ENCODE assay signal across 8 cellular contexts in genomic region chr12:7019043-7019569, GRCh38. TPM values are rescaled to one million over a fixed set of nuclear protein-coding genes. Genes with fewer than 3 reads are reported as not detected.
A peak's percentile ranks its signal among the peaks of the same experiment; 100 is the strongest.
DNase-seq lines count a peak whose midpoint lies in the region; ATAC-seq, FAIRE-seq and TF ChIP-seq lines count a peak whose summit lies in the region.

No MANE protein-coding gene starts in this region.

- peak overlapping the region in 1 of 3 donors; percentile 95 for H3K4me3 ChIP-seq in thyroid gland (replicated peaks in 1 of 3)

- H3K4me1 ChIP-seq in thyroid gland = peaks cover 16 to 29% of the 10 kb centered on the region in 2 donors

- ATAC-seq in activated T-cell treated with anti-CD3 and anti-CD28 coated beads, Interleukin-2, amount 50 U/mL, for 72 hours (replicated peaks in 1 of 2) = no peak
- no peak for ATAC-seq in activated CD8-positive, alpha-beta T cell treated with anti-CD3 and anti-CD28 coated beads for 36 hours

- peak overlapping the region; percentile 84 to 89 for H3K4me3 Mint-ChIP-seq in activated T-cell treated with anti-CD3 and anti-CD28 coated beads, Interleukin-2, amount 50 U/mL, for 72 hours
- peak overlapping the region; percentile 96 for H3K4me3 Mint-ChIP-seq in activated CD8-positive, alpha-beta T cell treated with anti-CD3 and anti-CD28 coated beads for 36 hours

- H3K27me3 Mint-ChIP-seq in activated T-cell treated with anti-CD3 and anti-CD28 coated beads, Interleukin-2, amount 50 U/mL, for 72 hours (ENCODE audit: low read depth) = no peaks in the 10 kb centered on the region
- H3K27me3 Mint-ChIP-seq in activated CD8-positive, alpha-beta T cell treated with anti-CD3 and anti-CD28 coated beads for 36 hours = no peaks in the 10 kb centered on the region

- peaks cover 2% of the 10 kb centered on the region in 2 donors for H3K36me3 Mint-ChIP-seq in activated T-cell treated with anti-CD3 and anti-CD28 coated beads, Interleukin-2, amount 50 U/mL, for 72 hours (ENCODE audit: insufficient read depth in 2 of 2)
- no peaks in the 10 kb centered on the region for H3K36me3 Mint-ChIP-seq in activated CD8-positive, alpha-beta T cell treated with anti-CD3 and anti-CD28 coated beads for 36 hours (ENCODE audit: low read depth)

- no peaks in the 10 kb centered on the region for H3K9me3 ChIP-seq in thyroid gland

- no peaks in the 10 kb centered on the region for H3K9me3 Mint-ChIP-seq in activated T-cell treated with anti-CD3 and anti-CD28 coated beads, Interleukin-2, amount 50 U/mL, for 72 hours
- no peaks in the 10 kb centered on the region for H3K9me3 Mint-ChIP-seq in activated CD8-positive, alpha-beta T cell treated with anti-CD3 and anti-CD28 coated beads for 36 hours

- peak overlapping the region; percentile 36 to 95 (median 86) for H3K27ac ChIP-seq in thyroid gland

- peaks cover 38% of the 10 kb centered on the region for H3K4me1 Mint-ChIP-seq in activated T-cell treated with anti-CD3 and anti-CD28 coated beads, Interleukin-2, amount 50 U/mL, for 72 hours (ENCODE audit: low read depth)
- peaks cover 28% of the 10 kb centered on the region for H3K4me1 Mint-ChIP-seq in activated CD8-positive, alpha-beta T cell treated with anti-CD3 and anti-CD28 coated beads for 36 hours (ENCODE audit: low read depth)

- peak; percentile 46 for TF ChIP-seq CTCF in activated CD8-positive, alpha-beta T cell treated with anti-CD3 and anti-CD28 coated beads for 36 hours (IDR thresholded peaks at IDR 0.05)
- no peak for TF ChIP-seq CTCF in thyroid gland (IDR thresholded peaks at IDR 0.05)

- CTCF ChIA-PET in activated CD8-positive, alpha-beta T cell treated with anti-CD3 and anti-CD28 coated beads for 36 hours (lab: Charles Lee) = interaction anchor here (0.8 to 2.8 kb wide), 10 partner anchors 15 to 127 kb away, joined by 3 to 18 read pairs (median 4); partner anchors contain the start of genes C12orf57, C1RL and RNU7-1

- FAIRE-seq in islet of Langerhans (lab: Jason Lieb, UNC) = peak; percentile 56

- no peaks in the 10 kb centered on the region for H3K36me3 ChIP-seq in thyroid gland

- H3K27me3 ChIP-seq in thyroid gland = no peaks in the 10 kb centered on the region

- intact Hi-C loops in activated CD8-positive, alpha-beta T cell treated with anti-CD3 and anti-CD28 coated beads for 36 hours (cut with micrococcal nuclease) = loop anchor here (2.0 kb wide), 1 partner anchor 76 kb away; the partner anchor contains the start of gene RNU7-1
- intact Hi-C loops in thyroid gland (cut with DNase I) = loop anchor here (5.0 kb wide), 1 partner anchor 57 kb away; no protein-coding TSS in a partner anchor

- no peak overlapping the region for H3K27ac Mint-ChIP-seq in activated T-cell treated with anti-CD3 and anti-CD28 coated beads, Interleukin-2, amount 50 U/mL, for 72 hours
- peak overlapping the region; percentile 91 for H3K27ac Mint-ChIP-seq in activated CD8-positive, alpha-beta T cell treated with anti-CD3 and anti-CD28 coated beads for 36 hours

- POLR2A ChIA-PET in activated CD8-positive, alpha-beta T cell treated with anti-CD3 and anti-CD28 coated beads for 36 hours (lab: Charles Lee) = interaction anchor here (1.0 to 2.6 kb wide), 7 partner anchors 11 to 83 kb away, joined by 3 to 10 read pairs (median 6); no protein-coding TSS in a partner anchor

- 3 to 5% methylated on average over 6 of the region's 6 CpGs for WGBS in thyroid gland, 2 donors

- no peak for TF ChIP-seq POLR2A in thyroid gland (IDR thresholded peaks at IDR 0.05)

- no peak for DNase-seq in activated T-cell treated with anti-CD3 and anti-CD28 coated beads, Interleukin-2, amount 50 U/mL, for 72 hours
- DNase-seq in activated T-cell treated with anti-CD3 and anti-CD28 coated beads for 4 hours (no peak), thyroid gland (no peak), NCI-H510A treated with DMSO at 0.1 percent for 48 hours (lab: John Stamatoyannopoulos, UW) (no peak), 8988T (no peak), AG08396 (ENCODE audit: low spot score) (no peak)
- DNase-seq in activated CD8-positive, alpha-beta T cell treated with anti-CD3 and anti-CD28 coated beads for 36 hours = no peak

RNA-seq across cellular contexts. Expression of gene LPCAT3, which starts 0.8 kb away (rescaled TPM):
- 10 to 100 TPM; 28.3 to 29.0 TPM for total RNA-seq in activated T-cell treated with anti-CD3 and anti-CD28 coated beads, Interleukin-2, amount 50 U/mL, for 72 hours
- total RNA-seq in activated CD8-positive, alpha-beta T cell treated with anti-CD3 and anti-CD28 coated beads for 36 hours = 10 to 100 TPM; 17.3 to 18.1 TPM
- total RNA-seq in thyroid gland = 10 to 100 TPM; 45.1 to 68.4 (median 58.5) TPM

RNA-seq across cellular contexts. Expression of gene C1S, which starts 41.4 kb away (rescaled TPM):
- 1 to 10 TPM; 4.0 to 6.6 TPM for total RNA-seq in activated T-cell treated with anti-CD3 and anti-CD28 coated beads, Interleukin-2, amount 50 U/mL, for 72 hours
- total RNA-seq in activated CD8-positive, alpha-beta T cell treated with anti-CD3 and anti-CD28 coated beads for 36 hours = 1 to 10 TPM; 1.7 TPM
- 100 to 1,000 TPM; 137 to 470 (median 255) TPM for total RNA-seq in thyroid gland

RNA-seq across cellular contexts. Expression of gene EMG1, which starts 48.4 kb away (rescaled TPM):
- total RNA-seq in activated T-cell treated with anti-CD3 and anti-CD28 coated beads, Interleukin-2, amount 50 U/mL, for 72 hours = 10 to 100 TPM; 44.9 to 45.7 TPM
- 10 to 100 TPM; 88.6 to 97.8 TPM for total RNA-seq in activated CD8-positive, alpha-beta T cell treated with anti-CD3 and anti-CD28 coated beads for 36 hours
- 10 to 100 TPM; 19.9 to 53.1 (median 45.6) TPM for total RNA-seq in thyroid gland

RNA-seq across cellular contexts. Expression of gene PHB2, which starts 48.6 kb away (rescaled TPM):
- total RNA-seq in activated T-cell treated with anti-CD3 and anti-CD28 coated beads, Interleukin-2, amount 50 U/mL, for 72 hours = 100 to 1,000 TPM; 296 to 348 TPM
- 100 to 1,000 TPM; 419 to 428 TPM for total RNA-seq in activated CD8-positive, alpha-beta T cell treated with anti-CD3 and anti-CD28 coated beads for 36 hours
- total RNA-seq in thyroid gland = 100 to 1,000 TPM; 153 to 284 (median 220) TPM

Comparison
In these comparisons a context has a peak if more than half of its experiments do, and no peak if none do; other contexts are left out.
1. RNA of gene C1S, which starts 41.4 kb away (total RNA-seq): 137 to 470 TPM in thyroid gland; 4.0 to 6.6 TPM in activated T-cell treated with anti-CD3 and anti-CD28 coated beads, Interleukin-2, amount 50 U/mL, for 72 hours and 1.7 TPM in activated CD8-positive, alpha-beta T cell treated with anti-CD3 and anti-CD28 coated beads for 36 hours; every median in the first group is over 10 times any median in the second.